ENCODE assay signal across 12 cellular contexts in the genomic region with DNA sequence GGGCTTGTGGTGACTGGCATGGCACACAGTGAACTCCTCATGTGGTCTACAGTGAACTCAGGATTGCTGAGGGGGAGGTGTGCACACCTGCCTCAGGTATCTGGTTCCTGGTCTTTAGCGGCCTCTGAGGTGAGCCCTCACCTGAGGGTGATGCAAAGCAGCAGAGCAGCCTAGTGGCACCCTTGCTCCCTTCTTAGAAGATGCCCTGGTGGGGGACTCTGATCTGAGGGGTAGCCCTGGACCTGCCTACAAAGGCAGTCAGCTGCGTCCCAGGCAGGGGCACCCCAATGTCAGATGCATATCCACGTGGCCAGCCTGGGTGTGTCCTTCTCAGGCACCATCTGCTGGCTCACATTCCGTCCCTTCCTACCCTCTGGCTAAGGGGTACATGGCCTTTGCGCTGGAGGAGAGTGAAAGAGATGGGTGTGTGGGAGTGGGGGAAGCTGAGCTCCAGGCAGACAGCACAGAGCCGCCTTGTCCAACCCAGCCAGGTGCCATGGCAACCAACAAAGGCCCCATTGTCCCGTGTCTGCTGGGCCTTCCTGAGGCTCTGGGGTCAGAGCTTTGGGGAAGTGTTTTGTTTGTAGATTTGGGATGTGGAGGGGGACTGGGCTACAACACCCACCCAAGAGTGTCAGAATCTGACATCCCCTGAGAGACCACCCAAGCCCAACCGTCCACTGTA.
DNase-seq lines count a peak whose midpoint lies in the region; ATAC-seq and TF ChIP-seq lines count a peak whose summit lies in the region.
"Had no signal": no experiment of that assay in that cellular context is flagged by ENCODE, and none has a peak within 500 bp of the region (broad histone marks: within the 10 kb centered on the region; RNA-seq: fewer than 3 reads in every experiment).

No MANE protein-coding gene starts in this region.

- no peak for TF ChIP-seq CTCF in brain microvascular endothelial cell (IDR thresholded peaks at IDR 0.05; ENCODE audit: low read depth, low read length, missing control alignments)

- H3K4me3 ChIP-seq in brain microvascular endothelial cell (ENCODE audit: low read depth, low read length): no peak overlapping the region

- in situ Hi-C loops in brain microvascular endothelial cell (cut with HindIII; ENCODE audit: low pct_ligation_motif_present, low sequenced_read_pairs): no loop called here

- no peak overlapping the region for H3K27ac ChIP-seq in brain microvascular endothelial cell

- H3K36me3 ChIP-seq in brain microvascular endothelial cell (replicated peaks): no peaks in the 10 kb centered on the region

- no peaks in the 10 kb centered on the region for H3K27me3 ChIP-seq in brain microvascular endothelial cell (replicated peaks)

- ATAC-seq in HG03432 (IDR thresholded peaks at IDR 0.05; ENCODE audit: unreplicated experiment): no peak
- ATAC-seq: effector memory CD8-positive, alpha-beta T cell; naive thymus-derived CD4-positive, alpha-beta T cell had no signal

- DNase-seq in HuH-7.5 (ENCODE audit: low spot score): peak; percentile 83
- peak in 55 of 56 donors; percentile 37 to 96 (median 82) for DNase-seq in amygdala (lab: John Stamatoyannopoulos, UW)
- peak; percentile 81 for DNase-seq in inferior parietal cortex (ENCODE audit: extremely low spot score)
- DNase-seq in superior temporal gyrus (ENCODE audit: extremely low spot score): peak; percentile 95
- no peak for DNase-seq in brain microvascular endothelial cell
- no peak for DNase-seq in HK-2 (ENCODE audit: unreplicated experiment)
- DNase-seq: activated CD4-positive, alpha-beta T cell treated with anti-CD3 and anti-CD28 coated beads, Interleukin-2, amount 10 ng/mL, durations not matched to agents 7 days and 5 days; effector memory CD8-positive, alpha-beta T cell; naive thymus-derived CD4-positive, alpha-beta T cell; NCI-H226; SIG-M5 had no signal

Comparison
In these comparisons a context has a peak if more than half of its experiments do, and no peak if none do; other contexts are left out.
1. DNase-seq: peak in HuH-7.5 (single experiment), amygdala (55 of 56), inferior parietal cortex (single experiment) and superior temporal gyrus (single experiment); none in brain microvascular endothelial cell (single experiment) and HK-2 (single experiment).